Comparison of ENCODE assay signal across 8 cellular contexts in genomic region chr3:73623996-73624362, GRCh38. TPM values are rescaled to one million over a fixed set of nuclear protein-coding genes. Genes with fewer than 3 reads are reported as not detected.
DNase-seq lines count a peak whose midpoint lies in the region; ATAC-seq and TF ChIP-seq lines count a peak whose summit lies in the region.

No MANE protein-coding gene starts in this region.

- peak; percentile 20; the same call in 1 of the 3 replicates for ATAC-seq in RWPE2 (ENCODE audit: low read depth)
- ATAC-seq in HG02588 (IDR thresholded peaks at IDR 0.05; ENCODE audit: unreplicated experiment), result no peak

- DNase-seq in DMS114 treated with DMSO at 0.1 percent for 48 hours (lab: John Stamatoyannopoulos, UW; ENCODE audit: unreplicated experiment), result peak; percentile 1
- DNase-seq in RWPE2 (ENCODE audit: low spot score), result no peak
- peak; percentile 82 for DNase-seq in glutamatergic neuron
- DNase-seq in posterior vena cava (ENCODE audit: low spot score), result peak; percentile 86
- DNase-seq in T-helper 1 cell, result no peak
- DNase-seq in cerebellar cortex (ENCODE audit: low spot score), result no peak
- DNase-seq in foreskin melanocyte, result no peak

- H3K4me1 Mint-ChIP-seq in glutamatergic neuron (ENCODE audit: low read depth, unreplicated experiment), result peaks cover 39% of the 10 kb centered on the region

- H3K9me3 Mint-ChIP-seq in glutamatergic neuron (ENCODE audit: unreplicated experiment), result peaks cover 24% of the 10 kb centered on the region

- H3K27ac ChIP-seq in RWPE2 (ENCODE audit: poor library complexity, severe bottlenecking), result no peak overlapping the region

- H3K4me3 Mint-ChIP-seq in glutamatergic neuron (ENCODE audit: unreplicated experiment), result peak overlapping the region; percentile 92

- H3K27me3 ChIP-seq in RWPE2 (ENCODE audit: insufficient read depth, poor library complexity, severe bottlenecking), result peaks cover 49% of the 10 kb centered on the region

- H3K27me3 Mint-ChIP-seq in glutamatergic neuron (ENCODE audit: unreplicated experiment), result peaks cover 4% of the 10 kb centered on the region

- H3K27ac Mint-ChIP-seq in glutamatergic neuron (ENCODE audit: unreplicated experiment), result peak overlapping the region; percentile 85

- peak overlapping the region; percentile 21 for H3K4me3 ChIP-seq in RWPE2 (ENCODE audit: severe bottlenecking)

- H3K4me1 ChIP-seq in RWPE2 (ENCODE audit: insufficient read depth, poor library complexity, severe bottlenecking), result no peaks in the 10 kb centered on the region

- TF ChIP-seq CTCF in RWPE2 (IDR thresholded peaks at IDR 0.05; ENCODE audit: poor library complexity, severe bottlenecking), result peak; percentile 16
- TF ChIP-seq CTCF in glutamatergic neuron (IDR thresholded peaks at IDR 0.05; ENCODE audit: partially characterized antibody, unreplicated experiment), result no peak

- no peaks in the 10 kb centered on the region for H3K36me3 ChIP-seq in RWPE2 (ENCODE audit: low read depth)

- intact Hi-C loops in posterior vena cava (cut with DNase I), result loop anchor here (5.0 to 10.0 kb wide), 2 partner anchors 107 to 221 kb away; no protein-coding TSS in a partner anchor

- H3K36me3 Mint-ChIP-seq in glutamatergic neuron (ENCODE audit: unreplicated experiment), result no peaks in the 10 kb centered on the region

- H3K9me3 ChIP-seq in RWPE2 (ENCODE audit: severe bottlenecking), result no peaks in the 10 kb centered on the region

RNA-seq across cellular contexts. Expression of gene PDZRN3, which starts 0.8 kb away (rescaled TPM):
- 21.9 TPM for total RNA-seq in glutamatergic neuron (ENCODE audit: unreplicated experiment)
- total RNA-seq in posterior vena cava, result 10 to 100 TPM; 59.5 to 71.9 TPM

Comparison
In these comparisons a context has a peak if more than half of its experiments do, and no peak if none do; other contexts are left out.
1. DNase-seq: peak in DMS114 treated with DMSO at 0.1 percent for 48 hours (single experiment), glutamatergic neuron (single experiment) and posterior vena cava (single experiment); none in RWPE2 (single experiment), T-helper 1 cell (0 of 5), cerebellar cortex (single experiment) and foreskin melanocyte (single experiment).